Comparison of ENCODE assay signal across 26 cellular contexts in genomic region chr2:11186145-11186544, GRCh38.
"Had no signal": no experiment of that assay in that cellular context is flagged by ENCODE, and none has a peak within 500 bp of the region (broad histone marks: within the 10 kb centered on the region; RNA-seq: fewer than 3 reads in every experiment).

No MANE protein-coding gene starts in this region.

- H3K4me1 Mint-ChIP-seq: activated naive CD8-positive, alpha-beta T cell treated with anti-CD3 and anti-CD28 coated beads, Interleukin-2, amount 10 ng/mL, durations not matched to agents 7 days and 5 days; brain; central memory CD8-positive, alpha-beta T cell had no signal

- H3K9me3 Mint-ChIP-seq: activated naive CD4-positive, alpha-beta T cell treated with anti-CD3 and anti-CD28 coated beads, Interleukin-2, amount 50 U/mL, for 72 hours; activated naive CD8-positive, alpha-beta T cell treated with anti-CD3 and anti-CD28 coated beads, Interleukin-2, amount 10 ng/mL, durations not matched to agents 7 days and 5 days; activated T-cell treated with anti-CD3 and anti-CD28 coated beads, Interleukin-2, amount 50 U/mL, for 24 hours; activated T-cell treated with anti-CD3 and anti-CD28 coated beads, Interleukin-2, amount 50 U/mL, for 72 hours; brain; central memory CD8-positive, alpha-beta T cell; dendritic cell treated with granulocyte-macrophage colony-stimulating factor and Interleukin-4, amounts not matched to agents 40 ng/mL and 50 ng/mL, for 4 days had no signal

- H3K4me3 ChIP-seq: ascending aorta, breast epithelium, coronary artery, dorsolateral prefrontal cortex, esophagus squamous epithelium, gastroesophageal sphincter, heart right ventricle had no signal

- H3K36me3 Mint-ChIP-seq: activated naive CD4-positive, alpha-beta T cell treated with anti-CD3 and anti-CD28 coated beads, Interleukin-2, amount 50 U/mL, for 72 hours had no signal

- H3K4me3 Mint-ChIP-seq: activated naive CD8-positive, alpha-beta T cell treated with anti-CD3 and anti-CD28 coated beads, Interleukin-2, amount 10 ng/mL, durations not matched to agents 7 days and 5 days; activated T-cell treated with anti-CD3 and anti-CD28 coated beads, Interleukin-2, amount 50 U/mL, for 24 hours; activated T-cell treated with anti-CD3 and anti-CD28 coated beads, Interleukin-2, amount 50 U/mL, for 72 hours; brain; central memory CD8-positive, alpha-beta T cell; dendritic cell treated with granulocyte-macrophage colony-stimulating factor and Interleukin-4, amounts not matched to agents 40 ng/mL and 50 ng/mL, for 4 days had no signal

- H3K27ac Mint-ChIP-seq: activated naive CD4-positive, alpha-beta T cell treated with anti-CD3 and anti-CD28 coated beads, Interleukin-2, amount 50 U/mL, for 72 hours; activated naive CD8-positive, alpha-beta T cell treated with anti-CD3 and anti-CD28 coated beads, Interleukin-2, amount 10 ng/mL, durations not matched to agents 7 days and 5 days; activated T-cell treated with anti-CD3 and anti-CD28 coated beads, Interleukin-2, amount 50 U/mL, for 24 hours; activated T-cell treated with anti-CD3 and anti-CD28 coated beads, Interleukin-2, amount 50 U/mL, for 72 hours; dendritic cell treated with granulocyte-macrophage colony-stimulating factor and Interleukin-4, amounts not matched to agents 40 ng/mL and 50 ng/mL, for 4 days had no signal

- H3K4me1 ChIP-seq: ascending aorta, breast epithelium, esophagus squamous epithelium, gastroesophageal sphincter had no signal

- H3K27ac ChIP-seq: ascending aorta, breast epithelium, coronary artery, dorsolateral prefrontal cortex, esophagus squamous epithelium, gastroesophageal sphincter, heart right ventricle had no signal

- DNase-seq: activated CD4-positive, alpha-beta T cell treated with anti-CD3 and anti-CD28 coated beads for 4 hours; activated CD4-positive, alpha-beta T cell treated with anti-CD3 and anti-CD28 coated beads, Interleukin-2, amount 50 U/mL, for 1 hour; activated CD4-positive, alpha-beta T cell treated with anti-CD3 and anti-CD28 coated beads, Interleukin-2, amount 50 U/mL, for 48 hours; activated CD4-positive, CD25-positive, alpha-beta regulatory T cell; activated CD4-positive, CD25-positive, alpha-beta regulatory T cell treated with anti-CD3 and anti-CD28 coated beads, Interleukin-2, amount 50 U/mL, for 72 hours; activated CD8-positive, alpha-beta memory T cell treated with anti-CD3 and anti-CD28 coated beads, Interleukin-2, amount 50 U/mL, for 48 hours; activated gamma-delta T cell treated with Interleukin-2 at 50 U/mL for 16 hours; activated naive CD4-positive, alpha-beta T cell treated with Interleukin-2 at 50 U/mL for 16 hours; activated naive CD8-positive, alpha-beta T cell treated with anti-CD3 and anti-CD28 coated beads, Interleukin-2, amount 10 ng/mL, durations not matched to agents 7 days and 5 days; activated T-cell treated with anti-CD3 and anti-CD28 coated beads for 4 hours; activated T-cell treated with anti-CD3 and anti-CD28 coated beads, Interleukin-2, amount 50 U/mL, for 24 hours; activated T-cell treated with anti-CD3 and anti-CD28 coated beads, Interleukin-2, amount 50 U/mL, for 72 hours; dorsolateral prefrontal cortex; effector memory CD4-positive, alpha-beta T cell; esophagus squamous epithelium; foreskin melanocyte; heart right ventricle; T-helper 2 cell had no signal

- H3K27me3 Mint-ChIP-seq: activated naive CD8-positive, alpha-beta T cell treated with anti-CD3 and anti-CD28 coated beads, Interleukin-2, amount 10 ng/mL, durations not matched to agents 7 days and 5 days; activated T-cell treated with anti-CD3 and anti-CD28 coated beads, Interleukin-2, amount 50 U/mL, for 24 hours; brain; central memory CD8-positive, alpha-beta T cell; dendritic cell treated with granulocyte-macrophage colony-stimulating factor and Interleukin-4, amounts not matched to agents 40 ng/mL and 50 ng/mL, for 4 days had no signal

- H3K9me3 ChIP-seq: ascending aorta, breast epithelium, esophagus squamous epithelium, gastroesophageal sphincter, heart right ventricle had no signal

- ATAC-seq: activated naive CD4-positive, alpha-beta T cell treated with anti-CD3 and anti-CD28 coated beads, Interleukin-2, amount 50 U/mL, for 72 hours; activated T-cell treated with anti-CD3 and anti-CD28 coated beads, Interleukin-2, amount 50 U/mL, for 72 hours; gastroesophageal sphincter; heart right ventricle had no signal

- H3K27me3 ChIP-seq: ascending aorta, breast epithelium, dorsolateral prefrontal cortex, esophagus squamous epithelium, gastroesophageal sphincter, heart right ventricle had no signal
